8 cellular contexts compared by ENCODE assay signal in the genomic region with DNA sequence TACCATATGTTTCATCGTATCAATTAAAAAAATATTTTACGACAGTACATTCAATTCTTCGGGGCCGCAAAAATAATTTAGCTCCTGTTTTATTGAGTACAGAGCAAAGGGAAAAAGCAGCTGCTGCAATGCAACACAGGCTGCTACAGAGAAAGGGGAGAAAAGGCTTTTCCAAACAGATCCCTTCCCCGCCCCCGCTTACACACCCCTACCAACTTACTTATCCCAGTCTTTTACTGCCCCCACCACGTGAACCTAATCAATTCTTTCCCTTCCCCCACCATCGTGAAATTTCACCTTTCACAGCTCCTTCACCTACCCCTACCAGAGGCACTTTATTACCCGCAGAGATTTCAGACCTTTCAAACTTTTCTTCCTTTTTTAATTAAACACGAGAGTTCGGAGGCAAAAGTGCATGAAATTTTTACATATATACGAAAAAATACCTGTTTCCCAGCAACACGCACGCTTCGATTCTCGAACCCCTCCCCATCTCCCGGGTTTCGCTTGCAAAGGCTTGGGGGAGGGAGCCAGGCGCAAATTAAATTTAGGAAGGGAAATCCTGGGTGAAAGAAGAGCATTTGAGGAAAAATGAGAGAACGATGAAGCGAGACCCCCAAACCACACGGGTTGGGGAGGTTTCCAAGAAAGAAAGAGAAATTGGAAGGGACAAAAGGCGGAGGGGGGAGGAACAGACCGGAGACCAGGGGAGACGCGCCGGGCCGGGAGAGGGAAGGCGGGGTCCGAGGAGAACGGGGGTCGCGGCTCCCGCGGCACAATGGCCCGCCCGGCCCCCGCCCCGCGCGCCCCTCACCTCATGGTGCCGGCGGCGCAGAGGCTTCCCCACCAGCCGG. TPM values are rescaled to one million over a fixed set of nuclear protein-coding genes. Genes with fewer than 3 reads are reported as not detected.
A peak's percentile ranks its signal among the peaks of the same experiment; 100 is the strongest.
DNase-seq lines count a peak whose midpoint lies in the region; ATAC-seq and TF ChIP-seq lines count a peak whose summit lies in the region.

No MANE protein-coding gene starts in this region.

- ATAC-seq in HG02759 (IDR thresholded peaks at IDR 0.05; ENCODE audit: unreplicated experiment), result peak; percentile 2
- no peak for ATAC-seq in GM21576 (IDR thresholded peaks at IDR 0.05; ENCODE audit: unreplicated experiment)
- no peak for ATAC-seq in HG03460 (IDR thresholded peaks at IDR 0.05; ENCODE audit: unreplicated experiment)

- H3K4me3 ChIP-seq in epithelial cell of esophagus (ENCODE audit: low read length), result peak overlapping the region; percentile 91

- peak; percentile 16 to 44 for DNase-seq in SHP77 (lab: John Stamatoyannopoulos, UW)
- DNase-seq in epithelial cell of esophagus (ENCODE audit: low read depth), result no peak
- peak; percentile 53 for DNase-seq in myocyte (ENCODE audit: low read depth)
- no peak for DNase-seq in dedifferentiated amniotic fluid mesenchymal stem cell (ENCODE audit: extremely low spot score)

- TF ChIP-seq CTCF in C4-2B (conservative IDR thresholded peaks at IDR 0.05), result no peak
- no peak for TF ChIP-seq CTCF in epithelial cell of esophagus (IDR thresholded peaks at IDR 0.05; ENCODE audit: insufficient read depth, low read depth, low read length, missing control alignments)

- peak overlapping the region; percentile 92 for H3K27ac ChIP-seq in C4-2B

RNA-seq across cellular contexts. Expression of gene ENAH, which starts 0.8 kb away (rescaled TPM):
- 70.3 and 88.1 TPM in 2 replicates for total RNA-seq in myocyte
- 65.8 TPM for polyA plus RNA-seq in myocyte (2012)

Comparison
In these comparisons a context has a peak if more than half of its experiments do, and no peak if none do; other contexts are left out.
1. DNase-seq: peak in SHP77 (2 of 2) and myocyte (single experiment); none in epithelial cell of esophagus (single experiment) and dedifferentiated amniotic fluid mesenchymal stem cell (single experiment).